ENCODE assay signal across 1 cellular context in genomic region chr12:68831751-68832503, GRCh38.
TF ChIP-seq lines count a peak whose summit lies in the region.

No MANE protein-coding gene starts in this region.

TF ChIP-seq in K562, 482 proteins besides CTCF, POLR2A, EP300 and RAD21:
- no peak for TF ChIP-seq PCBP2 (IDR thresholded peaks at IDR 0.05; ENCODE audit: low read depth, low read length, poor library complexity, severe bottlenecking)
- TF ChIP-seq TFE3 (CRISPR knock-in tag; IDR thresholded peaks at IDR 0.05) = no peak
- TF ChIP-seq CBX8 (IDR thresholded peaks at IDR 0.05; ENCODE audit: borderline replicate concordance, extremely low read depth, low read depth, low read length, poor library complexity, severe bottlenecking) = no peak
- TF ChIP-seq ZNF695 (CRISPR knock-in tag; IDR thresholded peaks at IDR 0.05) = no peak
- TF ChIP-seq PTRF (tag; IDR thresholded peaks at IDR 0.05) = no peak
- no peak for TF ChIP-seq CREB3L1 (IDR thresholded peaks at IDR 0.05; ENCODE audit: borderline replicate concordance, low read depth)
- TF ChIP-seq MEF2A (IDR thresholded peaks at IDR 0.05; ENCODE audit: control insufficient read depth, low read depth, low read length) = no peak
- no peak for TF ChIP-seq ZNF316 (IDR thresholded peaks at IDR 0.05)
- TF ChIP-seq MYBL2 (IDR thresholded peaks at IDR 0.05; ENCODE audit: low read depth) = no peak
- no peak for TF ChIP-seq MYBL2 (CRISPR knock-in tag; IDR thresholded peaks at IDR 0.05; ENCODE audit: borderline replicate concordance)
- no peak for TF ChIP-seq TBL1XR1 (IDR thresholded peaks at IDR 0.05; ENCODE audit: low read length in 2 of 2)
- TF ChIP-seq ZNF740 (CRISPR knock-in tag; IDR thresholded peaks at IDR 0.05) = no peak
- TF ChIP-seq ZNF740 (tag; IDR thresholded peaks at IDR 0.05) = no peak
- TF ChIP-seq CCNT2 (IDR thresholded peaks at IDR 0.05; ENCODE audit: borderline replicate concordance, extremely low read depth, insufficient read length, low read depth, low read length) = no peak
- no peak for TF ChIP-seq TFAP4 (CRISPR knock-in tag; IDR thresholded peaks at IDR 0.05; ENCODE audit: borderline replicate concordance)
- no peak for TF ChIP-seq RBFOX2 (IDR thresholded peaks at IDR 0.05; ENCODE audit: low read depth, low read length)
- TF ChIP-seq MECOM (CRISPR knock-in tag; IDR thresholded peaks at IDR 0.05) = no peak
- no peak for TF ChIP-seq SMARCC2 (IDR thresholded peaks at IDR 0.05; ENCODE audit: low read depth)
- TF ChIP-seq IRF2 (CRISPR knock-in tag; IDR thresholded peaks at IDR 0.05) = no peak
- TF ChIP-seq ZNF780A (CRISPR knock-in tag; IDR thresholded peaks at IDR 0.05) = no peak
